ENCODE assay signal across 9 cellular contexts in the genomic region with DNA sequence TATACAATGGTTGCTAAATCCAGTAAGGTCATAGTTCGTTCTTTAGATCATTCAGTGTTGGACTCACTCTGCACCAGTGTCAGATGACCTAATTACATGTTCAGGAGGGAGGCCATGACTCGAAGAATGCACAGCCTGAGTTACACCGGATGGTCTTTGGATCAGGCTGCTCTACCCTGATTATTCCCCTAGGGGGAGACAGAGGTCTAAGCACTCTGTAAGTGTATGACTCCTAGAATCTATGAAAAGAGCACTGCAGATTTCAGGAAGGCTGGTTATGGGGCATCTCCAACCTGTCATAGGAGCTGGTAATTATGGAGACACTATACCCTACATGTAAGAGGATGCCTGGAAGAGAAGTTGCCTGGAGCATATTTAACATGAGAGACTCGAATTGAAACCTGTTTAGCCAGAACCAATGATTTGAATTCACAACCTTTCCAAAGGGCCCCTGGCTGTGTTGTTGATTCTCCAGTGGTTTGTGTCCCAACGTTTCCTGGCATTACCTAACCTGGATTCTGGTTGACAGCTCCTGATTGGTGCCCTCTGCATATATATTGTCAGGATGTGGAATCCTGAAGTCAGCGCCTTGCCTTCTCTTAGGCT. TPM values are rescaled to one million over a fixed set of nuclear protein-coding genes. Genes with fewer than 3 reads are reported as not detected.
A peak's percentile ranks its signal among the peaks of the same experiment; 100 is the strongest.
DNase-seq lines count a peak whose midpoint lies in the region; ATAC-seq and TF ChIP-seq lines count a peak whose summit lies in the region.
"Had no signal": no experiment of that assay in that cellular context is flagged by ENCODE, and none has a peak within 500 bp of the region (broad histone marks: within the 10 kb centered on the region; RNA-seq: fewer than 3 reads in every experiment).

A gene with protein sequence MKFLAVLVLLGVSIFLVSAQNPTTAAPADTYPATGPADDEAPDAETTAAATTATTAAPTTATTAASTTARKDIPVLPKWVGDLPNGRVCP (plus strand): TSS at position 584 of the 606 bp plus-strand sequence. CDS start 67 bp downstream, outside the sequence.

- ATAC-seq in GM19463 (IDR thresholded peaks at IDR 0.05; ENCODE audit: unreplicated experiment) (peak; percentile 94), HG03565 (IDR thresholded peaks at IDR 0.05; ENCODE audit: unreplicated experiment) (peak; percentile 98)
- peak; percentile 91 to 96 for ATAC-seq in natural killer cell treated with Interleukin-12 subunit alpha and Interleukin-12 subunit beta and Interleukin-15 and Interleukin-18, amount 100 ng/mL, for 72 hours

- H3K27ac ChIP-seq in endodermal cell (ENCODE audit: low read depth, low read length) (no peak within 1 kb of the TSS), substantia nigra (ENCODE audit: low read depth, low read length, poor library complexity, severe bottlenecking) (no peak within 1 kb of the TSS)

- no peak within 1 kb of the TSS for H3K9ac ChIP-seq in endodermal cell (ENCODE audit: extremely low read depth, low read length, poor library complexity, severe bottlenecking)

- H3K4me3 ChIP-seq in endodermal cell (ENCODE audit: low read length), result no peak within 1 kb of the TSS

- peaks cover 5% of the 10 kb centered on the region for H3K27me3 Mint-ChIP-seq in endodermal cell (ENCODE audit: insufficient read depth)
- H3K27me3 Mint-ChIP-seq in natural killer cell treated with Interleukin-12 subunit alpha and Interleukin-12 subunit beta and Interleukin-15 and Interleukin-18, amount 100 ng/mL, for 72 hours, result no peaks in the 10 kb centered on the region
- H3K27me3 Mint-ChIP-seq: activated naive CD4-positive, alpha-beta T cell treated with anti-CD3 and anti-CD28 coated beads, Interleukin-2, amount 50 U/mL, for 24 hours had no signal

- no peak within 1 kb of the TSS for H3K4me3 Mint-ChIP-seq in endodermal cell
- no peak within 1 kb of the TSS for H3K4me3 Mint-ChIP-seq in natural killer cell treated with Interleukin-12 subunit alpha and Interleukin-12 subunit beta and Interleukin-15 and Interleukin-18, amount 100 ng/mL, for 72 hours
- H3K4me3 Mint-ChIP-seq: activated naive CD4-positive, alpha-beta T cell treated with anti-CD3 and anti-CD28 coated beads, Interleukin-2, amount 50 U/mL, for 24 hours had no signal

- no peaks in the 10 kb centered on the region for H3K9me3 Mint-ChIP-seq in endodermal cell
- H3K9me3 Mint-ChIP-seq in natural killer cell treated with Interleukin-12 subunit alpha and Interleukin-12 subunit beta and Interleukin-15 and Interleukin-18, amount 100 ng/mL, for 72 hours, result no peaks in the 10 kb centered on the region
- H3K9me3 Mint-ChIP-seq: activated naive CD4-positive, alpha-beta T cell treated with anti-CD3 and anti-CD28 coated beads, Interleukin-2, amount 50 U/mL, for 24 hours had no signal

- peaks cover under 1% of the 10 kb centered on the region for H3K4me1 ChIP-seq in endodermal cell (ENCODE audit: control insufficient read depth, insufficient read depth, low read length)

- no peaks in the 10 kb centered on the region for H3K9me3 ChIP-seq in endodermal cell (ENCODE audit: control insufficient read depth, low read length)

- peak; percentile 92 for TF ChIP-seq CTCF in endodermal cell (conservative IDR thresholded peaks at IDR 0.05)

- WGBS in endodermal cell (ENCODE audit: insufficient coverage in 1 of 2, insufficient read length in 1 of 2), 2 experiments, result 58 to 74% methylated on average over 3 to 6 of the region's 6 CpGs

- no peaks in the 10 kb centered on the region for H3K36me3 ChIP-seq in endodermal cell (ENCODE audit: control insufficient read depth, insufficient read depth, low read length)

- no peaks in the 10 kb centered on the region for H3K27me3 ChIP-seq in endodermal cell (ENCODE audit: control insufficient read depth, insufficient read depth, low read length, poor library complexity, severe bottlenecking)

- H3K27ac Mint-ChIP-seq in endodermal cell, result no peak within 1 kb of the TSS
- H3K27ac Mint-ChIP-seq in natural killer cell treated with Interleukin-12 subunit alpha and Interleukin-12 subunit beta and Interleukin-15 and Interleukin-18, amount 100 ng/mL, for 72 hours, result peak within 1 kb of the TSS; percentile 15 to 88
- H3K27ac Mint-ChIP-seq: activated naive CD4-positive, alpha-beta T cell treated with anti-CD3 and anti-CD28 coated beads, Interleukin-2, amount 50 U/mL, for 24 hours had no signal

- peaks cover 7% of the 10 kb centered on the region for H3K4me1 Mint-ChIP-seq in endodermal cell
- peaks cover 32 to 46% of the 10 kb centered on the region in 2 donors for H3K4me1 Mint-ChIP-seq in natural killer cell treated with Interleukin-12 subunit alpha and Interleukin-12 subunit beta and Interleukin-15 and Interleukin-18, amount 100 ng/mL, for 72 hours (ENCODE audit: low read depth in 2 of 2)

- H3K36me3 Mint-ChIP-seq in endodermal cell (ENCODE audit: low read depth), result no peaks in the 10 kb centered on the region
- H3K36me3 Mint-ChIP-seq in natural killer cell treated with Interleukin-12 subunit alpha and Interleukin-12 subunit beta and Interleukin-15 and Interleukin-18, amount 100 ng/mL, for 72 hours, result no peaks in the 10 kb centered on the region
- H3K36me3 Mint-ChIP-seq: activated naive CD4-positive, alpha-beta T cell treated with anti-CD3 and anti-CD28 coated beads, Interleukin-2, amount 50 U/mL, for 24 hours had no signal

- DNase-seq in COLO668 (lab: John Stamatoyannopoulos, UW; ENCODE audit: unreplicated experiment) (peak; percentile 54), NCI-H69 (lab: John Stamatoyannopoulos, UW) (peak; percentile 81), endodermal cell (peak; percentile 93), substantia nigra (lab: John Stamatoyannopoulos, UW) (peak in 25 of 49 donors; percentile 0 to 35 (median 9))
- DNase-seq in activated CD4-positive, alpha-beta T cell treated with anti-CD3 and anti-CD28 coated beads, Interleukin-2, amount 50 U/mL, for 48 hours, result peak; percentile 71 to 84
- DNase-seq in natural killer cell treated with Interleukin-12 subunit alpha and Interleukin-12 subunit beta and Interleukin-15 and Interleukin-18, amount 100 ng/mL, for 72 hours (ENCODE audit: low spot score), result peak; percentile 85

RNA-seq across cellular contexts. Expression of the gene that starts here (rescaled TPM):
- total RNA-seq in endodermal cell, result not detected
- polyA plus RNA-seq in endodermal cell (2013, experiment 1 of 2), result not detected
- polyA plus RNA-seq in endodermal cell (2013, experiment 2 of 2), result not detected
- 10 to 100 TPM in 1 of 2 donors, 1 to 10 TPM in 1; 5.9 to 11.3 TPM for total RNA-seq in natural killer cell treated with Interleukin-12 subunit alpha and Interleukin-12 subunit beta and Interleukin-15 and Interleukin-18, amount 100 ng/mL, for 72 hours

Comparison
In these comparisons a context has a peak if more than half of its experiments do, and no peak if none do; other contexts are left out.
1. RNA of the gene that starts here (total RNA-seq): 5.9 to 11.3 TPM in natural killer cell treated with Interleukin-12 subunit alpha and Interleukin-12 subunit beta and Interleukin-15 and Interleukin-18, amount 100 ng/mL, for 72 hours; not detected in endodermal cell; every median in the first group is over 4 times any median in the second.
2. Peak in DNase-seq in endodermal cell; RNA of the gene not detected or under 1 TPM.
3. DNase-seq: peak in every context shown above with its lines; median percentile 93 in endodermal cell; 85 in natural killer cell treated with Interleukin-12 subunit alpha and Interleukin-12 subunit beta and Interleukin-15 and Interleukin-18, amount 100 ng/mL, for 72 hours; 81 in NCI-H69; 78 in activated CD4-positive, alpha-beta T cell treated with anti-CD3 and anti-CD28 coated beads, Interleukin-2, amount 50 U/mL, for 48 hours; 54 in COLO668; 9 in substantia nigra.
4. Peak in every context shown above with its lines, with median percentiles within 50 percentile points of each other: ATAC-seq.